Comparison of ENCODE assay signal across 8 cellular contexts in the genomic region with DNA sequence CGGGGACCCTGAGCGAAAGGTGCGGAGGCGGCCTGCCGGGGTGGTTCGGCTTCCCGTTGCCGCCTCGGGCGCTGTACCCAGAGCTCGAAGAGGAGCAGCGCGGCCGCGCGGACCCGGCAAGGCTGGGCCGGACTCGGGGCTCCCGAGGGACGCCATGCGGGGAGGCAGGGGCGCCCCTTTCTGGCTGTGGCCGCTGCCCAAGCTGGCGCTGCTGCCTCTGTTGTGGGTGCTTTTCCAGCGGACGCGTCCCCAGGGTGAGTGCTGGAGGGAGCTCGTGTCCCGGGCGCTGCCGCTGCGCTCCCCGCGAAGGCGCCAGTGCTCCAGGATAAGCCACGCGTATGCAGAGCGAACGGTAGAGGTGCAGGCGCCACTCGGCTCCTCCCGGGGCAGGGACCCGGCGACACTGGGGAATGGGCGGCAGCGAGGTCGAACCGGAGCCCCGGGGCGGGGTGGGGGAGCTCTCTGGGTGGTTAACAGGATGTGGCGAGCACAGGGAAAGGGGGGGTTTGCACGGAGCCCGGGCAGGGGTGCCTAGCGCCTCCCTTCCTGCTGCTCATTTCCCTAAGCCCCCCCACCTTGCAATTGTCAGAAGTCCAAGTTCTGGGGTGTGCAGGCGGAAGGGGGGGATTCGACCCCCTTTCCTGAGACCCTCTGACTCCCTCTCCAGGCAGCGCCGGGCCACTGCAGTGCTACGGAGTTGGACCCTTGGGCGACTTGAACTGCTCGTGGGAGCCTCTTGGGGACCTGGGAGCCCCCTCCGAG. TPM values are rescaled to one million over a fixed set of nuclear protein-coding genes. Genes with fewer than 3 reads are reported as not detected.
A peak's percentile ranks its signal among the peaks of the same experiment; 100 is the strongest.
DNase-seq lines count a peak whose midpoint lies in the region; TF ChIP-seq lines count a peak whose summit lies in the region.

IL27RA (plus strand) TSS at position 44 of the 762 bp plus-strand sequence; CDS start at position 155, 111 bp downstream.

- no peak for TF ChIP-seq POLR2A in testis (IDR thresholded peaks at IDR 0.05)

- TF ChIP-seq CTCF in fibroblast of villous mesenchyme (IDR thresholded peaks at IDR 0.05; ENCODE audit: insufficient read depth, low read depth, low read length) (peak; percentile 77), neutrophil (IDR thresholded peaks at IDR 0.05) (peak; percentile 13), testis (IDR thresholded peaks at IDR 0.05) (peak; percentile 8 to 50 (median 48))

- H3K4me1 ChIP-seq in neutrophil (ENCODE audit: control insufficient read depth in 1 of 2, insufficient read depth in 1 of 2, low read depth in 1 of 2, low read length in 1 of 2) (peaks cover 11 to 12% of the 10 kb centered on the region in 2 experiments), testis (peaks cover 9% of the 10 kb centered on the region)

- WGBS in testis, 2 donors = 1% methylated on average over 43 of the region's 63 CpGs; no CpG with 5 or more reads in 1 of the 2 donors

- no peak within 1 kb of the TSS for H3K27ac ChIP-seq in neutrophil
- H3K27ac ChIP-seq in testis = peak within 1 kb of the TSS; percentile 80 to 81

- DNase-seq in NCI-H748 (lab: John Stamatoyannopoulos, UW; ENCODE audit: unreplicated experiment) (peak; percentile 61), NCI-H748 treated with DMSO at 0.1 percent for 48 hours (lab: John Stamatoyannopoulos, UW) (no peak), HK-2 (ENCODE audit: unreplicated experiment) (peak; percentile 69), RKO (ENCODE audit: low spot score) (peak; percentile 85), fibroblast of villous mesenchyme (ENCODE audit: low read depth) (peak; percentile 45), testis (peak; percentile 47)
- peak; percentile 69 to 72 for DNase-seq in activated T-helper 1 cell treated with anti-CD3 and anti-CD28 coated beads, Interleukin-2, amount 50 U/mL, for 16 hours (ENCODE audit: low read depth in 1 of 2, low spot score in 1 of 2)

- H3K36me3 ChIP-seq in neutrophil = no peaks in the 10 kb centered on the region
- H3K36me3 ChIP-seq in testis (ENCODE audit: low read depth, missing control alignments) = no peaks in the 10 kb centered on the region

- intact Hi-C loops in testis (cut with DNase I; ENCODE audit: low total_unique reads) = no loop called here

- H3K9me3 ChIP-seq in neutrophil (no peaks in the 10 kb centered on the region), testis (no peaks in the 10 kb centered on the region)

- peaks cover 55% of the 10 kb centered on the region for H3K27me3 ChIP-seq in neutrophil
- no peaks in the 10 kb centered on the region for H3K27me3 ChIP-seq in testis

- H3K4me3 ChIP-seq in fibroblast of villous mesenchyme (ENCODE audit: low read depth, low read length) (peak within 1 kb of the TSS; percentile 73), neutrophil (ENCODE audit: low read depth in 1 of 2, low read length in 1 of 2) (peak within 1 kb of the TSS; percentile 42 to 55), testis (peak within 1 kb of the TSS; percentile 55 to 73)

RNA-seq across cellular contexts. Expression of gene IL27RA, which starts in this region (rescaled TPM):
- total RNA-seq in fibroblast of villous mesenchyme = 2.9 and 3.9 TPM in 2 replicates
- 1 to 10 TPM; 3.5 to 4.9 TPM for total RNA-seq in testis
- 5.2 TPM for polyA plus RNA-seq in testis (ENCODE audit: insufficient read depth, low read depth, low replicate concordance)

Comparison
In these comparisons a context has a peak if more than half of its experiments do, and no peak if none do; other contexts are left out.
1. CTCF ChIP-seq: peak in every context shown above with its lines; median percentile 77 in fibroblast of villous mesenchyme; 48 in testis; 13 in neutrophil.